ENCODE assay signal across 15 cellular contexts in the genomic region with DNA sequence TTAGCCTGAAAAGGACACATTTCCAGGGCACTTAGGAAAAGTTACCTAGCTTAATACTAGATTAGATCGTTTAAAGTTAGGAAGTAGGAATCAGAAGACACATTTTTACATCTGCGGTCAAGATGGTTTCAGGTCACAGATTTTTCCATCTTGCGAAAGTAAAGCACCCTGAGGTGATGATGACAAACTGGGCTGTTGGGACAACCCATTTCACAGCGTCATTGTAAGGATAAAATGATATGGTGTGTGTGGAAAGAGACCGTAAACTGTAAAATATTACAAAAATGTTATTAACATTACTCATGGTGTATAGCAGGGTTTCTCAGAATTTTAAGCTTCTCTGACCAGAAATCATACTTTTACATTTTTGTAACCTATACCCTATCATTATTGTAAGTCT.
"Had no signal": no experiment of that assay in that cellular context is flagged by ENCODE, and none has a peak within 500 bp of the region (broad histone marks: within the 10 kb centered on the region; RNA-seq: fewer than 3 reads in every experiment).

No MANE protein-coding gene starts in this region.

- H3K4me1 ChIP-seq: gastroesophageal sphincter, left lung, right lobe of liver, spleen, tibial artery had no signal

- DNase-seq: activated CD4-positive, alpha-beta T cell treated with anti-CD3 and anti-CD28 coated beads, Interleukin-2, amount 50 U/mL, for 1 hour; activated CD4-positive, CD25-positive, alpha-beta regulatory T cell; amniotic stem cell; cerebellar nuclear complex; endodermal cell; left lung; mucosa of descending colon; naive thymus-derived CD8-positive, alpha-beta T cell; right lobe of liver; spleen; stimulated activated CD4-positive, alpha-beta T cell treated with anti-CD3 and anti-CD28 coated beads, Interleukin-1b, Interleukin-23, amount 100 ng/mL, for 48 hours; tibial artery had no signal

- H3K9me3 ChIP-seq: gastroesophageal sphincter, left lung, mucosa of descending colon, neutrophil, right lobe of liver, tibial artery had no signal

- ATAC-seq: gastroesophageal sphincter; left lung; mucosa of descending colon; naive thymus-derived CD8-positive, alpha-beta T cell; right lobe of liver; stimulated activated memory B cell treated with anti-CD40 and anti-IgM and Interleukin-4, amounts not matched to agents 10 μg/mL and 1 μg/mL and 100 μg/mL, for 72 hours had no signal

- H3K36me3 ChIP-seq: gastroesophageal sphincter, left lung, neutrophil, right lobe of liver, spleen, tibial artery had no signal

- H3K4me3 ChIP-seq: gastroesophageal sphincter, left lung, mucosa of descending colon, right lobe of liver, spleen, tibial artery had no signal

- H3K27me3 ChIP-seq: gastroesophageal sphincter, left lung, right lobe of liver, tibial artery had no signal

- H3K27ac ChIP-seq: gastroesophageal sphincter, left lung, neutrophil, right lobe of liver, spleen, tibial artery had no signal
